ENCODE assay signal across 1 cellular context in the genomic region with DNA sequence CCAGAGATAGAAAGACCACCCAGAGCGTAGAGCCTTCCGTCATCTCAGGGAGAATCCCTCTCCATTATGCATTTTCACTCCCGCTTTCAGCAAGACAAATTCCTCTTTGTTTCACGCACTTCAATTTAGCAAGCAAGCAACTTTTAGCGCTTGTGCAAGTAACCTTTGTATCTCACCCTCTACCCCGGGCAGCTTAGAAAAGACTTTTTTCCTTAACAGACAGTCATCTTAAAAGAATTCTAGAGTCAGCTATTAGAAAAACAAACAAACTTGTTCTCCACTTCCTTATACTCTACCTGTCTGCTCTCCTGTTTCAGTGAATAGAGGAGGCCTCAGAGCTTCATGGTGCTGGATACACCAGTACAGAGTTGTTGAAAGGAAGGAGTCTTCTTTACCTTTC.
TF ChIP-seq lines count a peak whose summit lies in the region.

No MANE protein-coding gene starts in this region.

TF ChIP-seq in GM23338, 12 proteins besides CTCF, POLR2A, EP300 and RAD21 (continued from another document):
- TF ChIP-seq ETS1 (IDR thresholded peaks at IDR 0.05) (no peak), CREB1 (CRISPR knock-in tag; IDR thresholded peaks at IDR 0.05; ENCODE audit: low read depth) (no peak), NANOG (IDR thresholded peaks at IDR 0.05; ENCODE audit: borderline replicate concordance) (no peak), STAT1 (IDR thresholded peaks at IDR 0.05; ENCODE audit: unreplicated experiment) (no peak), ZNF114 (CRISPR knock-in tag; IDR thresholded peaks at IDR 0.05) (no peak), JUNB (IDR thresholded peaks at IDR 0.05; ENCODE audit: unreplicated experiment) (no peak), POLR2AphosphoS5 (IDR thresholded peaks at IDR 0.05; ENCODE audit: low read depth) (no peak), EZH2 (IDR thresholded peaks at IDR 0.05; ENCODE audit: low read depth, unreplicated experiment) (no peak)
- TF ChIP-seq, protein P1, sequence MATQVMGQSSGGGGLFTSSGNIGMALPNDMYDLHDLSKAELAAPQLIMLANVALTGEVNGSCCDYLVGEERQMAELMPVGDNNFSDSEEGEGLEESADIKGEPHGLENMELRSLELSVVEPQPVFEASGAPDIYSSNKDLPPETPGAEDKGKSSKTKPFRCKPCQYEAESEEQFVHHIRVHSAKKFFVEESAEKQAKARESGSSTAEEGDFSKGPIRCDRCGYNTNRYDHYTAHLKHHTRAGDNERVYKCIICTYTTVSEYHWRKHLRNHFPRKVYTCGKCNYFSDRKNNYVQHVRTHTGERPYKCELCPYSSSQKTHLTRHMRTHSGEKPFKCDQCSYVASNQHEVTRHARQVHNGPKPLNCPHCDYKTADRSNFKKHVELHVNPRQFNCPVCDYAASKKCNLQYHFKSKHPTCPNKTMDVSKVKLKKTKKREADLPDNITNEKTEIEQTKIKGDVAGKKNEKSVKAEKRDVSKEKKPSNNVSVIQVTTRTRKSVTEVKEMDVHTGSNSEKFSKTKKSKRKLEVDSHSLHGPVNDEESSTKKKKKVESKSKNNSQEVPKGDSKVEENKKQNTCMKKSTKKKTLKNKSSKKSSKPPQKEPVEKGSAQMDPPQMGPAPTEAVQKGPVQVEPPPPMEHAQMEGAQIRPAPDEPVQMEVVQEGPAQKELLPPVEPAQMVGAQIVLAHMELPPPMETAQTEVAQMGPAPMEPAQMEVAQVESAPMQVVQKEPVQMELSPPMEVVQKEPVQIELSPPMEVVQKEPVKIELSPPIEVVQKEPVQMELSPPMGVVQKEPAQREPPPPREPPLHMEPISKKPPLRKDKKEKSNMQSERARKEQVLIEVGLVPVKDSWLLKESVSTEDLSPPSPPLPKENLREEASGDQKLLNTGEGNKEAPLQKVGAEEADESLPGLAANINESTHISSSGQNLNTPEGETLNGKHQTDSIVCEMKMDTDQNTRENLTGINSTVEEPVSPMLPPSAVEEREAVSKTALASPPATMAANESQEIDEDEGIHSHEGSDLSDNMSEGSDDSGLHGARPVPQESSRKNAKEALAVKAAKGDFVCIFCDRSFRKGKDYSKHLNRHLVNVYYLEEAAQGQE (IDR thresholded peaks at IDR 0.05; ENCODE audit: unreplicated experiment), result no peak
